ENCODE assay signal across 12 cellular contexts in genomic region chr6:35089935-35090505, GRCh38. TPM values are rescaled to one million over a fixed set of nuclear protein-coding genes. Genes with fewer than 3 reads are reported as not detected.
DNase-seq lines count a peak whose midpoint lies in the region; ATAC-seq and TF ChIP-seq lines count a peak whose summit lies in the region.
"Had no signal": no experiment of that assay in that cellular context is flagged by ENCODE, and none has a peak within 500 bp of the region (broad histone marks: within the 10 kb centered on the region; RNA-seq: fewer than 3 reads in every experiment).

No MANE protein-coding gene starts in this region.

- no peak overlapping the region for H3K18ac ChIP-seq in IMR-90 (ENCODE audit: low read depth, low read length)

- no peak overlapping the region for H2BK5ac ChIP-seq in IMR-90 (ENCODE audit: low read depth, low read length, poor library complexity, severe bottlenecking)

- H2AK5ac ChIP-seq in IMR-90 (ENCODE audit: low read depth, low read length): peak overlapping the region; percentile 11; the same call in 1 of the 2 replicates

- H3K4me2 ChIP-seq in IMR-90 (ENCODE audit: low read depth, low read length): no peak overlapping the region

- H4K5ac ChIP-seq in IMR-90 (ENCODE audit: low read depth, low read length): no peak overlapping the region

- H4K91ac ChIP-seq in IMR-90 (ENCODE audit: insufficient read depth, low read depth, low read length): no peak overlapping the region

- H3K56ac ChIP-seq in IMR-90 (ENCODE audit: extremely low read depth, insufficient read depth, low read length): no peak overlapping the region

- H3K27ac ChIP-seq in IMR-90 (ENCODE audit: insufficient read depth, low read length) (no peak overlapping the region), muscle layer of colon (ENCODE audit: low read depth, low read length) (peak overlapping the region; percentile 76), caudate nucleus (ENCODE audit: low read depth, low read length) (no peak overlapping the region)
- H3K27ac ChIP-seq: SK-N-MC had no signal

- CTCF ChIA-PET in IMR-90 (lab: Yijun Ruan, JAX): interaction anchor here (1.0 kb wide), 1 partner anchor 40 kb away, joined by 3 read pairs; no protein-coding TSS in a partner anchor

- TF ChIP-seq POLR2A in IMR-90 (IDR thresholded peaks at IDR 0.05; ENCODE audit: low read depth, low read length): no peak

- H3K4me3 ChIP-seq in IMR-90 (ENCODE audit: insufficient read depth, low read depth, low read length): no peak overlapping the region
- no peak overlapping the region for H3K4me3 ChIP-seq in muscle layer of colon (ENCODE audit: low read depth in 1 of 2, low read length in 2 of 2)
- H3K4me3 ChIP-seq: SK-N-MC had no signal

- H2BK120ac ChIP-seq in IMR-90 (ENCODE audit: low read depth, low read length): no peak overlapping the region

- H2BK20ac ChIP-seq in IMR-90 (ENCODE audit: low read depth, low read length): no peak overlapping the region

- TF ChIP-seq CTCF in IMR-90 (conservative IDR thresholded peaks at IDR 0.05; ENCODE audit: low read depth, low read length) (no peak), brain (conservative IDR thresholded peaks at IDR 0.05) (no peak)

- DNase-seq in AG20443 (ENCODE audit: low spot score): peak; percentile 61
- peak; percentile 83 for DNase-seq in IMR-90
- DNase-seq in caudate nucleus (lab: John Stamatoyannopoulos, UW): no peak
- no peak for DNase-seq in COR-L47 (lab: John Stamatoyannopoulos, UW)
- DNase-seq: effector memory CD4-positive, alpha-beta T cell; NCI-H2081 treated with DMSO at 0.1 percent for 48 hours; stimulated activated CD4-positive, alpha-beta T cell treated with anti-CD3 and anti-CD28 coated beads, Interleukin-1b, Interleukin-23, amount 100 ng/mL, for 48 hours had no signal

- no peaks in the 10 kb centered on the region for H3K9me3 Mint-ChIP-seq in brain

- peaks cover 33% of the 10 kb centered on the region for H3K9me1 ChIP-seq in IMR-90 (ENCODE audit: insufficient read depth, low read length)

- no peak overlapping the region for H4K8ac ChIP-seq in IMR-90 (ENCODE audit: low read depth in 2 of 2, low read length in 2 of 2)

- POLR2A ChIA-PET in IMR-90 (lab: Charles Lee; ENCODE audit: unreplicated experiment): no interaction called here

- peaks cover 45% of the 10 kb centered on the region for H3K4me1 Mint-ChIP-seq in brain

- H3K4me3 Mint-ChIP-seq in brain: no peak overlapping the region

- H3K4me1 ChIP-seq in IMR-90 (ENCODE audit: control insufficient read depth, insufficient read depth, low read length): peaks cover 35% of the 10 kb centered on the region
- H3K4me1 ChIP-seq in muscle layer of colon (ENCODE audit: insufficient read depth, low read length): peaks cover 57% of the 10 kb centered on the region

- H3K79me1 ChIP-seq in IMR-90 (ENCODE audit: low read depth in 1 of 2, low read length in 2 of 2): no peaks in the 10 kb centered on the region

- peaks cover 43% of the 10 kb centered on the region for H3K36me3 Mint-ChIP-seq in brain

- peak overlapping the region; percentile 3 for H2AK9ac ChIP-seq in IMR-90 (replicated peaks; ENCODE audit: low read depth, low read length, poor library complexity)

- no peaks in the 10 kb centered on the region for H3K27me3 Mint-ChIP-seq in brain

- H3K27me3 ChIP-seq in IMR-90 (ENCODE audit: control insufficient read depth, insufficient read depth, low read length): no peaks in the 10 kb centered on the region
- H3K27me3 ChIP-seq in muscle layer of colon (ENCODE audit: control insufficient read depth in 1 of 2, insufficient read depth in 2 of 2, low read length in 2 of 2): no peaks in the 10 kb centered on the region

- H3K36me3 ChIP-seq in IMR-90 (ENCODE audit: control insufficient read depth, insufficient read depth, low read length): peaks cover 33% of the 10 kb centered on the region
- H3K36me3 ChIP-seq in muscle layer of colon (ENCODE audit: insufficient read depth, low read length): peaks cover 48% of the 10 kb centered on the region

- H3K23ac ChIP-seq in IMR-90 (ENCODE audit: low read depth, low read length): no peak overlapping the region

- no peak overlapping the region for H2BK15ac ChIP-seq in IMR-90 (ENCODE audit: low read depth, low read length)

- peak; percentile 59 for ATAC-seq in IMR-90 (ENCODE audit: low read depth)
- no peak for ATAC-seq in HG02763 (IDR thresholded peaks at IDR 0.05; ENCODE audit: unreplicated experiment)
- ATAC-seq in GM19395 (IDR thresholded peaks at IDR 0.05; ENCODE audit: unreplicated experiment): no peak

- intact Hi-C loops in IMR-90 (cut with micrococcal nuclease): no loop called here

- H3K9me3 ChIP-seq in IMR-90 (ENCODE audit: control insufficient read depth, insufficient read depth, low read length) (no peaks in the 10 kb centered on the region), muscle layer of colon (ENCODE audit: low read length) (no peaks in the 10 kb centered on the region)

- TF ChIP-seq RAD21 in IMR-90 (IDR thresholded peaks at IDR 0.05; ENCODE audit: low read length): no peak

- H3K4ac ChIP-seq in IMR-90 (ENCODE audit: low read depth, low read length): no peak overlapping the region

- TSS peak; percentile 69 for BruUV-seq in IMR-90 (replicated peaks; lab: Mats Ljungman, UMichigan)

- H4K20me1 ChIP-seq in IMR-90 (ENCODE audit: insufficient read depth, low read length): no peaks in the 10 kb centered on the region; the same call in 1 of the 2 replicates

- peak overlapping the region; percentile 1 for H2AFZ ChIP-seq in IMR-90 (replicated peaks; ENCODE audit: low read length, poor library complexity)

- dilution Hi-C loops in IMR-90 (cut with HindIII; ENCODE audit: low sequenced_read_pairs, unreplicated experiment): no loop called here

- H3K27ac Mint-ChIP-seq in brain: peak overlapping the region; percentile 53 to 96 (median 74)

- no peak overlapping the region for H3K14ac ChIP-seq in IMR-90 (replicated peaks; ENCODE audit: low read depth, low read length)

- in situ Hi-C loops in IMR-90 (cut with MboI; ENCODE audit: low sequenced_read_pairs): no loop called here

- H3K9ac ChIP-seq in IMR-90 (ENCODE audit: low read depth, low read length): no peak overlapping the region
- H3K9ac ChIP-seq in muscle layer of colon (ENCODE audit: low read length): no peak overlapping the region

- WGBS in IMR-90 (ENCODE audit: extremely low coverage in 2 of 2, insufficient read length in 1 of 2), 2 experiments: 84% methylated on average over 7 of the region's 15 CpGs; no CpG with 5 or more reads in 1 of the 2 experiments

TF ChIP-seq in IMR-90, 13 proteins besides CTCF, POLR2A, EP300 and RAD21:
- TF ChIP-seq MAZ (IDR thresholded peaks at IDR 0.05; ENCODE audit: borderline replicate concordance, low read depth, low read length) (no peak), MAFK (IDR thresholded peaks at IDR 0.05; ENCODE audit: low read depth, low read length) (no peak), MXI1 (IDR thresholded peaks at IDR 0.05; ENCODE audit: borderline replicate concordance, low read depth, low read length) (peak; percentile 69; the same call in 1 of the 2 replicates), NFE2L2 (IDR thresholded peaks at IDR 0.05; ENCODE audit: low read depth, low read length) (no peak), RCOR1 (IDR thresholded peaks at IDR 0.05; ENCODE audit: insufficient replicate concordance, low read length) (no peak)

RNA-seq across cellular contexts. Expression of gene TCP11, which starts 51.1 kb away (rescaled TPM):
- total RNA-seq in IMR-90 (2012; rRNA removed): 0.36 and 0.56 TPM in 2 replicates
- polyA plus RNA-seq in IMR-90 (2012; rRNA removed) (0.30 and 0.34 TPM in 2 replicates), brain (ENCODE audit: insufficient read depth, low read depth, low replicate concordance) (1.4 TPM)
- 0.16 TPM in 1 of 2 replicates, not detected in the other for polyA plus RNA-seq in IMR-90 (2012; cell fraction: cytosol; rRNA removed)
- polyA plus RNA-seq in IMR-90 (2012; cell fraction: nucleus; rRNA removed; ENCODE audit: low replicate concordance): 0.09 and 0.11 TPM in 2 replicates

Comparison
In these comparisons a context has a peak if more than half of its experiments do, and no peak if none do; other contexts are left out.
1. DNase-seq: peak in AG20443 (single experiment) and IMR-90 (single experiment); none in caudate nucleus (0 of 61) and COR-L47 (single experiment).